9 cellular contexts compared by ENCODE assay signal in the genomic region with DNA sequence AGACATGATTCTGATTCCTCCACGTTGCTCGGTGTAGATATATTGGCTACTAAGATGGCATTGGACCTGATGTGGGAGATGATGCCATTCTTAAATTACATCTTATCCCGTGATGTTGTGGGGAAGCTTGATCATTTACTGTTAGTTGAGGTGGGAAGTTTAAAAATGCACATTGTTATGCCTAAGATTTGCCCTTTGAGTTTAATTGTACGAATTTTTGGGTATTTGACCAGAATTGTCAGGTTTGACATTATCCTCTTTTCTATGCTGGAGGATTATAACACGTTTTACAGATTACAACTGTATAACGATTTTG. TPM values are rescaled to one million over a fixed set of nuclear protein-coding genes. Genes with fewer than 3 reads are reported as not detected.
DNase-seq lines count a peak whose midpoint lies in the region; ATAC-seq, FAIRE-seq and TF ChIP-seq lines count a peak whose summit lies in the region.
"Had no signal": no experiment of that assay in that cellular context is flagged by ENCODE, and none has a peak within 500 bp of the region (broad histone marks: within the 10 kb centered on the region; RNA-seq: fewer than 3 reads in every experiment).

No MANE protein-coding gene starts in this region.

- H3K4me3 ChIP-seq in heart left ventricle (peak overlapping the region; percentile 62 to 98 (median 82)), mammary epithelial cell (replicated peaks in 1 of 3; ENCODE audit: insufficient read depth in 1 of 3, low read depth in 2 of 3, low read length in 3 of 3) (peak overlapping the region; percentile 83 to 98 (median 88)), mesodermal cell (ENCODE audit: extremely low read depth, insufficient read depth, low read length, poor library complexity, severe bottlenecking) (peak overlapping the region; percentile 73), uterus (peak overlapping the region; percentile 80 to 83)

- TF ChIP-seq CTCF in heart left ventricle (IDR thresholded peaks at IDR 0.05) (no peak), mammary epithelial cell (conservative IDR thresholded peaks at IDR 0.05 in 1 of 2, IDR thresholded peaks at IDR 0.05 in 1 of 2; ENCODE audit: extremely low read depth in 1 of 2, insufficient read depth in 1 of 2, low read depth in 1 of 2, low read length in 2 of 2) (no peak), uterus (IDR thresholded peaks at IDR 0.05) (no peak)

- H3K27me3 ChIP-seq in heart left ventricle (no peaks in the 10 kb centered on the region), mammary epithelial cell (ENCODE audit: insufficient read depth, low read length) (no peaks in the 10 kb centered on the region), uterus (no peaks in the 10 kb centered on the region)

- H3K4me1 ChIP-seq in heart left ventricle = peaks cover 6 to 76% (median 60%) of the 10 kb centered on the region in 12 donors
- peaks cover 28% of the 10 kb centered on the region for H3K4me1 ChIP-seq in mammary epithelial cell (ENCODE audit: insufficient read depth, low read length)
- H3K4me1 ChIP-seq in mesodermal cell (ENCODE audit: control insufficient read depth, insufficient read depth, low read length, poor library complexity, severe bottlenecking) = peaks cover 22% of the 10 kb centered on the region
- H3K4me1 ChIP-seq in uterus = peaks cover 0 to 4% of the 10 kb centered on the region in 2 donors

- H3K9ac ChIP-seq in mammary epithelial cell (ENCODE audit: insufficient read depth, low read length) = peak overlapping the region; percentile 94

- CTCF ChIA-PET in mammary epithelial cell (lab: Charles Lee; ENCODE audit: low non-redundant PET) = no interaction called here

- no peak for ATAC-seq in heart left ventricle
- no peak for ATAC-seq in left cardiac atrium
- ATAC-seq in GM21367 (IDR thresholded peaks at IDR 0.05; ENCODE audit: unreplicated experiment) = no peak
- no peak for ATAC-seq in HG02798 (IDR thresholded peaks at IDR 0.05; ENCODE audit: poor library complexity, unreplicated experiment)

- H3K4me2 ChIP-seq in mammary epithelial cell (ENCODE audit: insufficient read depth, low read depth, low read length) = peak overlapping the region; percentile 85

- peaks cover 94% of the 10 kb centered on the region for H3K79me2 ChIP-seq in mammary epithelial cell (ENCODE audit: insufficient read depth, low read length)

- H2AFZ ChIP-seq in mammary epithelial cell (ENCODE audit: low read depth, low read length) = no peak overlapping the region

- peaks cover 0 to 5% (median 3%) of the 10 kb centered on the region in 9 donors for H3K36me3 ChIP-seq in heart left ventricle
- no peaks in the 10 kb centered on the region for H3K36me3 ChIP-seq in mammary epithelial cell (ENCODE audit: insufficient read depth, low read length)
- peaks cover 19% of the 10 kb centered on the region for H3K36me3 ChIP-seq in mesodermal cell (ENCODE audit: control insufficient read depth, insufficient read depth, low read length)
- H3K36me3 ChIP-seq in uterus = no peaks in the 10 kb centered on the region

- intact Hi-C loops in heart left ventricle (cut with DNase I) (no loop called here), left cardiac atrium (cut with DNase I) (no loop called here), mammary epithelial cell (cut with micrococcal nuclease) (no loop called here), uterus (cut with DNase I; ENCODE audit: low total_unique reads) (no loop called here)

- no peak for FAIRE-seq in HTR-8/SVneo (lab: Jason Lieb, UNC)

- DNase-seq in heart left ventricle = no peak
- DNase-seq in left cardiac atrium = no peak
- no peak for DNase-seq in mammary epithelial cell
- DNase-seq in uterus = no peak
- no peak for DNase-seq in HTR-8/SVneo (ENCODE audit: insufficient read length, low spot score)
- DNase-seq: stimulated activated naive CD4-positive, alpha-beta T cell treated with Interleukin-2 at 50 U/mL for 16 hours had no signal

- BruUV-seq in mammary epithelial cell (replicated peaks; lab: Mats Ljungman, UMichigan) = no TSS peak

- in situ Hi-C loops in mammary epithelial cell (cut with MboI; ENCODE audit: low sequenced_read_pairs in 2 of 2) = no loop called here

- WGBS in heart left ventricle, 4 donors = 2 to 5% (median 4%) methylated on average over 6 of the region's 6 CpGs
- WGBS in mammary epithelial cell (ENCODE audit: low coverage, missing lambda C conversion rate) = 0% methylated on average over 6 of the region's 6 CpGs
- 0 to 25% methylated on average over 1 of the region's 6 CpGs for WGBS in mesodermal cell (ENCODE audit: insufficient coverage in 2 of 2), 2 experiments

- H3K27ac ChIP-seq in heart left ventricle (peak overlapping the region in 10 of 12 donors; percentile 4 to 100 (median 98)), mammary epithelial cell (ENCODE audit: insufficient read depth, low read depth, low read length) (peak overlapping the region; percentile 96), mesodermal cell (ENCODE audit: low read depth, low read length, severe bottlenecking) (peak overlapping the region; percentile 95), uterus (peak overlapping the region; percentile 99)

- TF ChIP-seq POLR2A in heart left ventricle (IDR thresholded peaks at IDR 0.05) (no peak), uterus (IDR thresholded peaks at IDR 0.05) (no peak)

- no peaks in the 10 kb centered on the region for H3K9me3 ChIP-seq in heart left ventricle
- no peaks in the 10 kb centered on the region for H3K9me3 ChIP-seq in mammary epithelial cell (replicated peaks; ENCODE audit: insufficient read depth, low read length)
- no peaks in the 10 kb centered on the region for H3K9me3 ChIP-seq in mesodermal cell (ENCODE audit: control insufficient read depth, low read length)
- no peaks in the 10 kb centered on the region for H3K9me3 ChIP-seq in uterus

- dilution Hi-C loops in mammary epithelial cell (cut with HindIII; ENCODE audit: low sequenced_read_pairs) = no loop called here

- no peaks in the 10 kb centered on the region for H4K20me1 ChIP-seq in mammary epithelial cell (ENCODE audit: insufficient read depth, low read length)

RNA-seq across cellular contexts. Expression of a gene that starts 1.6 kb away (rescaled TPM):
- total RNA-seq in heart left ventricle = 10 to 100 TPM; 30.2 to 94.0 (median 61.2) TPM
- 10 to 100 TPM in 1 of 2 donors, 1 to 10 TPM in 1; 9.3 to 52.7 TPM for polyA plus RNA-seq in heart left ventricle
- total RNA-seq in left cardiac atrium = 10 to 100 TPM; 41.1 to 69.7 TPM
- total RNA-seq in mammary epithelial cell = 100 to 1,000 TPM in 1 of 2 donors, 10 to 100 TPM in 1; 86.6 to 105 TPM
- 51.5 TPM for polyA plus RNA-seq in mammary epithelial cell
- polyA minus RNA-seq in mammary epithelial cell = 81.8 TPM
- polyA plus RNA-seq in mesodermal cell (2013, experiment 1 of 2) = 39.7 TPM
- polyA plus RNA-seq in mesodermal cell (2013, experiment 2 of 2) = 33.3 TPM
- 100 to 1,000 TPM in 2 of 4 donors, 10 to 100 TPM in 2; 39.4 to 130 (median 77.4) TPM for total RNA-seq in uterus

RNA-seq across cellular contexts. Expression of a gene that starts 49.6 kb away (rescaled TPM):
- total RNA-seq in heart left ventricle = 10 to 100 TPM in 3 of 9 donors, 1 to 10 TPM in 6; 5.6 to 24.1 (median 8.9) TPM
- 10 to 100 TPM in 1 of 2 donors, 1 to 10 TPM in 1; 8.6 to 19.0 TPM for polyA plus RNA-seq in heart left ventricle
- total RNA-seq in left cardiac atrium = 10 to 100 TPM; 10.7 to 12.3 TPM
- total RNA-seq in mammary epithelial cell = 10 to 100 TPM; 18.7 to 40.9 TPM
- polyA plus RNA-seq in mammary epithelial cell = 48.0 TPM
- 86.5 TPM for polyA minus RNA-seq in mammary epithelial cell
- polyA plus RNA-seq in mesodermal cell (2013, experiment 1 of 2) = 23.2 TPM
- 17.6 TPM for polyA plus RNA-seq in mesodermal cell (2013, experiment 2 of 2)
- total RNA-seq in uterus = 10 to 100 TPM in 2 of 4 donors, 1 to 10 TPM in 2; 1.8 to 34.0 (median 13.1) TPM
